Comparison of ENCODE assay signal across 13 cellular contexts in genomic region chr9:131478911-131479310, GRCh38.
"Had no signal": no experiment of that assay in that cellular context is flagged by ENCODE, and none has a peak within 500 bp of the region (broad histone marks: within the 10 kb centered on the region; RNA-seq: fewer than 3 reads in every experiment).

No MANE protein-coding gene starts in this region.

- H3K27ac ChIP-seq: adrenal gland, hepatocyte, tibial nerve, vagina had no signal

- H3K27me3 ChIP-seq: adrenal gland, breast epithelium, esophagus muscularis mucosa, hepatocyte, tibial nerve, vagina had no signal

- H3K4me3 Mint-ChIP-seq: activated CD4-positive, alpha-beta T cell treated with anti-CD3 and anti-CD28 coated beads for 36 hours; activated CD8-positive, alpha-beta memory T cell treated with anti-CD3 and anti-CD28 coated beads, Interleukin-2, amount 10 ng/mL, durations not matched to agents 7 days and 5 days; activated naive CD4-positive, alpha-beta T cell treated with anti-CD3 and anti-CD28 coated beads for 36 hours; dendritic cell treated with granulocyte-macrophage colony-stimulating factor and Interleukin-4, amounts not matched to agents 40 ng/mL and 50 ng/mL, for 4 days had no signal

- DNase-seq: occipital lobe had no signal

- H3K27ac Mint-ChIP-seq: activated CD4-positive, alpha-beta T cell treated with anti-CD3 and anti-CD28 coated beads for 36 hours; activated CD8-positive, alpha-beta memory T cell treated with anti-CD3 and anti-CD28 coated beads, Interleukin-2, amount 10 ng/mL, durations not matched to agents 7 days and 5 days; activated naive CD4-positive, alpha-beta T cell treated with anti-CD3 and anti-CD28 coated beads for 36 hours; activated T-helper 2 cell treated with anti-CD3 and anti-CD28 coated beads, Interferon-gamma antibody, Interleukin-2, Interleukin-4, amounts not matched to agents 10 μg/mL and 5 μg/mL and 100 μg/mL, durations not matched to agents 14 hours and 24 hours and 36 hours; dendritic cell treated with granulocyte-macrophage colony-stimulating factor and Interleukin-4, amounts not matched to agents 40 ng/mL and 50 ng/mL, for 4 days had no signal

- H3K4me3 ChIP-seq: adrenal gland, breast epithelium, esophagus muscularis mucosa, hepatocyte, lung, tibial nerve, vagina had no signal

- H3K27me3 Mint-ChIP-seq: activated CD4-positive, alpha-beta T cell treated with anti-CD3 and anti-CD28 coated beads for 36 hours; activated CD8-positive, alpha-beta memory T cell treated with anti-CD3 and anti-CD28 coated beads, Interleukin-2, amount 10 ng/mL, durations not matched to agents 7 days and 5 days; dendritic cell treated with granulocyte-macrophage colony-stimulating factor and Interleukin-4, amounts not matched to agents 40 ng/mL and 50 ng/mL, for 4 days had no signal

- H3K4me1 ChIP-seq: adrenal gland, tibial nerve had no signal

- H3K9me3 ChIP-seq: adrenal gland, breast epithelium, esophagus muscularis mucosa, tibial nerve, vagina had no signal

- ATAC-seq: activated CD8-positive, alpha-beta memory T cell treated with anti-CD3 and anti-CD28 coated beads, Interleukin-2, amount 10 ng/mL, durations not matched to agents 7 days and 5 days had no signal

- H3K9me3 Mint-ChIP-seq: activated naive CD4-positive, alpha-beta T cell treated with anti-CD3 and anti-CD28 coated beads for 36 hours; activated T-helper 2 cell treated with anti-CD3 and anti-CD28 coated beads, Interferon-gamma antibody, Interleukin-2, Interleukin-4, amounts not matched to agents 10 μg/mL and 5 μg/mL and 100 μg/mL, durations not matched to agents 14 hours and 24 hours and 36 hours; dendritic cell treated with granulocyte-macrophage colony-stimulating factor and Interleukin-4, amounts not matched to agents 40 ng/mL and 50 ng/mL, for 4 days had no signal
